ENCODE assay signal across 26 cellular contexts in the genomic region with DNA sequence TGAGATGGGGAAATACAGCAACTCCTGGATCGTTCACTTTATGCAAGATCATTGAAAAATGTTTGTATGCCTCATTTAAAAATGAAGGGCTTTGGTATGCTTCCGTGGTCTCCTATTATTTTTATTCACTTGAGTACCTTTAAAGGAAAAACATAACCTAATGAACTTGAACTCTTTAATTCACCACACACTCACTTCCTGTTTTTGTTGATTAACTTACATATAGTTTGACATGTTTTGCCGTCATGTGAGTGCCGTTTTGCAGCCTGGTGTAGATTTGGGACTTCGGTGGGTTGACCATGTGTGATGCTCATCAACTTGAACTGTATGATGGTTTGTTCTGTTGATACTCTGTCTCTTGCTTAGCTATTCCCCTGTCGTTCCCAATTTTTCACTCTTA. TPM values are rescaled to one million over a fixed set of nuclear protein-coding genes. Genes with fewer than 3 reads are reported as not detected.
DNase-seq lines count a peak whose midpoint lies in the region; ATAC-seq, FAIRE-seq and TF ChIP-seq lines count a peak whose summit lies in the region.
"Had no signal": no experiment of that assay in that cellular context is flagged by ENCODE, and none has a peak within 500 bp of the region (broad histone marks: within the 10 kb centered on the region; RNA-seq: fewer than 3 reads in every experiment).

No MANE protein-coding gene starts in this region.

- peak overlapping the region; percentile 16 to 82 for H3K27ac Mint-ChIP-seq in activated naive CD4-positive, alpha-beta T cell treated with anti-CD3 and anti-CD28 coated beads, Interleukin-2, amount 50 U/mL, for 72 hours
- H3K27ac Mint-ChIP-seq in astrocyte (ENCODE audit: unreplicated experiment) = peak overlapping the region; percentile 77

- no peak overlapping the region for H3K4me3 ChIP-seq in astrocyte (ENCODE audit: insufficient read depth, low read depth, low read length)
- no peak overlapping the region for H3K4me3 ChIP-seq in mesodermal cell (ENCODE audit: extremely low read depth, insufficient read depth, low read length, poor library complexity, severe bottlenecking)
- no peak overlapping the region for H3K4me3 ChIP-seq in stomach
- H3K4me3 ChIP-seq: BLaER1, coronary artery, lung had no signal

- H3K36me3 ChIP-seq in astrocyte (ENCODE audit: insufficient read depth, low read length) (no peaks in the 10 kb centered on the region), mesodermal cell (ENCODE audit: control insufficient read depth, insufficient read depth, low read length) (no peaks in the 10 kb centered on the region), stomach (peaks cover 0 to 34% (median 14%) of the 10 kb centered on the region in 4 donors)

- H4K20me1 ChIP-seq in astrocyte (ENCODE audit: insufficient read depth, low read length) = peaks cover 65% of the 10 kb centered on the region

- 100% methylated on average over 1 of the region's 6 CpGs for whole genome bisulfite sequencing in mesodermal cell (ENCODE audit: insufficient coverage in 2 of 2), 2 experiments
- 83 to 92% (median 88%) methylated on average over 6 of the region's 6 CpGs for WGBS in stomach, 5 donors

- no peak overlapping the region for H3K4me3 Mint-ChIP-seq in astrocyte (ENCODE audit: unreplicated experiment)
- H3K4me3 Mint-ChIP-seq: activated CD4-positive, alpha-beta T cell treated with anti-CD3 and anti-CD28 coated beads, Interleukin-2, amount 10 ng/mL, durations not matched to agents 24 days and 14 days had no signal

- no peak for TF ChIP-seq EP300 in stomach (IDR thresholded peaks at IDR 0.05)

- intact Hi-C loops in stomach (cut with DNase I; ENCODE audit: low total_unique reads) = no loop called here

- DNase-seq in activated naive CD4-positive, alpha-beta T cell treated with anti-CD3 and anti-CD28 coated beads, Interleukin-2, amount 50 U/mL, for 72 hours (ENCODE audit: low spot score in 2 of 2) = no peak
- no peak for DNase-seq in activated naive CD4-positive, alpha-beta T cell treated with anti-CD3 and anti-CD28 coated beads, Interleukin-2, amount 50 U/mL, for 16 hours
- DNase-seq in astrocyte (ENCODE audit: low read depth) (no peak), stomach (no peak), DMS53 treated with DMSO at 0.1 percent for 48 hours (lab: John Stamatoyannopoulos, UW; ENCODE audit: unreplicated experiment) (no peak)
- DNase-seq: activated CD4-positive, alpha-beta T cell treated with anti-CD3 and anti-CD28 coated beads, Interleukin-2, amount 10 ng/mL, durations not matched to agents 24 days and 14 days; activated effector memory CD4-positive, alpha-beta T cell treated with Interleukin-2 at 50 U/mL for 16 hours; glutamatergic neuron; NCI-H1105; NCI-H2029; RPMI8226 had no signal

- H3K79me2 ChIP-seq in astrocyte (ENCODE audit: insufficient read depth, low read length) = peaks cover 3% of the 10 kb centered on the region

- H3K9me3 ChIP-seq in astrocyte (ENCODE audit: insufficient read depth, low read depth, low read length) (no peaks in the 10 kb centered on the region), mesodermal cell (ENCODE audit: control insufficient read depth, low read length) (no peaks in the 10 kb centered on the region), stomach (no peaks in the 10 kb centered on the region)
- H3K9me3 ChIP-seq: BLaER1 had no signal

- TF ChIP-seq CTCF in astrocyte (IDR thresholded peaks at IDR 0.05; ENCODE audit: insufficient read depth, low read depth, low read length) = no peak
- TF ChIP-seq CTCF in stomach (IDR thresholded peaks at IDR 0.05) = no peak

- H3K27ac ChIP-seq in astrocyte (ENCODE audit: low read depth, low read length) (peak overlapping the region; percentile 27), mesodermal cell (ENCODE audit: low read depth, low read length, severe bottlenecking) (peak overlapping the region; percentile 94), stomach (peak overlapping the region in 3 of 5 donors; percentile 8 to 62 (median 20))
- H3K27ac ChIP-seq: BLaER1, coronary artery, VCaP had no signal

- no peak for ATAC-seq in activated naive CD4-positive, alpha-beta T cell treated with anti-CD3 and anti-CD28 coated beads, Interleukin-2, amount 50 U/mL, for 72 hours
- ATAC-seq in HG03342 (IDR thresholded peaks at IDR 0.05; ENCODE audit: unreplicated experiment) (no peak), HG03571 (IDR thresholded peaks at IDR 0.05; ENCODE audit: unreplicated experiment) (no peak)

- no peak for TF ChIP-seq POLR2A in stomach (IDR thresholded peaks at IDR 0.05)

- no peaks in the 10 kb centered on the region for H3K27me3 Mint-ChIP-seq in astrocyte (ENCODE audit: low read depth, unreplicated experiment)
- H3K27me3 Mint-ChIP-seq: activated CD4-positive, alpha-beta T cell treated with anti-CD3 and anti-CD28 coated beads, Interleukin-2, amount 10 ng/mL, durations not matched to agents 24 days and 14 days; IgD-negative memory B cell had no signal

- peaks cover 16% of the 10 kb centered on the region for H3K4me1 ChIP-seq in astrocyte (ENCODE audit: insufficient read depth, low read length)
- peaks cover 54% of the 10 kb centered on the region for H3K4me1 ChIP-seq in mesodermal cell (ENCODE audit: control insufficient read depth, insufficient read depth, low read length, poor library complexity, severe bottlenecking)
- H3K4me1 ChIP-seq in stomach = peaks cover 36 to 85% (median 60%) of the 10 kb centered on the region in 4 donors

- H3K9ac ChIP-seq in astrocyte (ENCODE audit: low read length) = no peak overlapping the region
- H3K9ac ChIP-seq: BLaER1 had no signal

- peak overlapping the region; percentile 77 for H3K4me2 ChIP-seq in astrocyte (ENCODE audit: low read length)
- H3K4me2 ChIP-seq: BLaER1 had no signal

- FAIRE-seq in astrocyte (lab: Jason Lieb, UNC) = no peak
- FAIRE-seq: endometrium had no signal

- no peak overlapping the region for H2AFZ ChIP-seq in astrocyte (ENCODE audit: low read depth, low read length)

- H3K27me3 ChIP-seq in astrocyte (ENCODE audit: insufficient read depth, low read length) (no peaks in the 10 kb centered on the region), stomach (no peaks in the 10 kb centered on the region)
- H3K27me3 ChIP-seq: BLaER1 had no signal

- H3K36me3 Mint-ChIP-seq in activated naive CD4-positive, alpha-beta T cell treated with anti-CD3 and anti-CD28 coated beads, Interleukin-2, amount 50 U/mL, for 72 hours = peaks cover 0 to 5% of the 10 kb centered on the region in 2 donors
- peaks cover 3% of the 10 kb centered on the region for H3K36me3 Mint-ChIP-seq in astrocyte (ENCODE audit: low read depth, unreplicated experiment)

- no peaks in the 10 kb centered on the region for H3K9me3 Mint-ChIP-seq in activated naive CD4-positive, alpha-beta T cell treated with anti-CD3 and anti-CD28 coated beads, Interleukin-2, amount 50 U/mL, for 72 hours
- H3K9me3 Mint-ChIP-seq in astrocyte (ENCODE audit: unreplicated experiment) = no peaks in the 10 kb centered on the region
- H3K9me3 Mint-ChIP-seq: activated CD4-positive, alpha-beta T cell treated with anti-CD3 and anti-CD28 coated beads, Interleukin-2, amount 10 ng/mL, durations not matched to agents 24 days and 14 days had no signal

- H3K4me1 Mint-ChIP-seq in astrocyte (ENCODE audit: low read depth, unreplicated experiment) = peaks cover 31% of the 10 kb centered on the region

RNA-seq across cellular contexts. Expression of a gene that starts 28.9 kb away (rescaled TPM):
- total RNA-seq in activated naive CD4-positive, alpha-beta T cell treated with anti-CD3 and anti-CD28 coated beads, Interleukin-2, amount 50 U/mL, for 72 hours = 10 to 100 TPM in 1 of 2 donors, 1 to 10 TPM in 1; 8.5 to 10.6 TPM
- 41.9 and 44.9 TPM in 2 replicates for total RNA-seq in astrocyte
- 11.1 TPM for polyA plus RNA-seq in mesodermal cell (2013, experiment 1 of 2)
- polyA plus RNA-seq in mesodermal cell (2013, experiment 2 of 2) = 12.6 TPM
- total RNA-seq in stomach = 10 to 100 TPM; 15.1 to 62.6 (median 20.4) TPM
- 10 to 100 TPM; 20.2 to 77.9 (median 31.7) TPM for polyA plus RNA-seq in stomach

RNA-seq across cellular contexts. Expression of a gene that starts 42.8 kb away (rescaled TPM):
- total RNA-seq in activated naive CD4-positive, alpha-beta T cell treated with anti-CD3 and anti-CD28 coated beads, Interleukin-2, amount 50 U/mL, for 72 hours = not detected
- total RNA-seq in astrocyte (not detected in 2 replicates), stomach (1 to 10 TPM in 4 of 5 donors, not detected in 1; 1.3 to 2.9 (median 1.7) TPM)
- polyA plus RNA-seq in mesodermal cell (2013, experiment 1 of 2) = not detected
- not detected for polyA plus RNA-seq in mesodermal cell (2013, experiment 2 of 2)
- polyA plus RNA-seq in stomach = 1 to 10 TPM in 2 of 3 donors, under 1 TPM in 1; 0.46 to 1.7 (median 1.1) TPM
- total RNA-seq: activated CD4-positive, alpha-beta T cell treated with anti-CD3 and anti-CD28 coated beads, Interleukin-2, amount 10 ng/mL, durations not matched to agents 24 days and 14 days; myocyte; SK-MEL-5; T-helper 2 cell treated with Interferon-gamma antibody and Interleukin-4, amounts not matched to agents 100 ng/mL and 5 ng/mL, for 36 hours; temporal lobe had no signal
- polyA plus RNA-seq: IgD-negative memory B cell had no signal

RNA-seq across cellular contexts. Expression of a gene that starts 44.8 kb away (rescaled TPM):
- not detected for total RNA-seq in activated naive CD4-positive, alpha-beta T cell treated with anti-CD3 and anti-CD28 coated beads, Interleukin-2, amount 50 U/mL, for 72 hours
- total RNA-seq in astrocyte = not detected in 2 replicates
- polyA plus RNA-seq in mesodermal cell (2013, experiment 1 of 2) = not detected
- polyA plus RNA-seq in mesodermal cell (2013, experiment 2 of 2) = not detected
- under 1 TPM in 1 of 5 donors, not detected in 4; 0.18 TPM for total RNA-seq in stomach
- under 1 TPM; 0.03 to 0.92 (median 0.19) TPM for polyA plus RNA-seq in stomach
- total RNA-seq: activated CD4-positive, alpha-beta T cell treated with anti-CD3 and anti-CD28 coated beads, Interleukin-2, amount 10 ng/mL, durations not matched to agents 24 days and 14 days; lung; M059J; osteoblast; T-helper 2 cell treated with Interferon-gamma antibody and Interleukin-4, amounts not matched to agents 100 ng/mL and 5 ng/mL, for 36 hours; temporal lobe had no signal
- polyA plus RNA-seq: IgD-negative memory B cell had no signal

Comparison
In these comparisons a context has a peak if more than half of its experiments do, and no peak if none do; other contexts are left out.
1. H3K27ac ChIP-seq: peak in every context shown above with its lines; median percentile 94 in mesodermal cell; 27 in astrocyte; 20 in stomach.